ENCODE assay signal across 8 cellular contexts in genomic region chr6:150025201-150025917, GRCh38. TPM values are rescaled to one million over a fixed set of nuclear protein-coding genes. Genes with fewer than 3 reads are reported as not detected.
DNase-seq lines count a peak whose midpoint lies in the region; ATAC-seq and TF ChIP-seq lines count a peak whose summit lies in the region.

RAET1L (minus strand) TSS chr6:150025532; CDS start chr6:150025471, 61 bp downstream.

- peak within 1 kb of the TSS; percentile 60 for H2AFZ ChIP-seq in IMR-90 (replicated peaks; ENCODE audit: low read length, poor library complexity)

- H2BK120ac ChIP-seq in IMR-90 (ENCODE audit: low read depth, low read length): no peak within 1 kb of the TSS

- H3K4ac ChIP-seq in IMR-90 (ENCODE audit: low read depth, low read length): no peak within 1 kb of the TSS

- dilution Hi-C loops in IMR-90 (cut with HindIII; ENCODE audit: low sequenced_read_pairs, unreplicated experiment): no loop called here

- TF ChIP-seq RAD21 in IMR-90 (IDR thresholded peaks at IDR 0.05; ENCODE audit: low read length): no peak

- H2BK15ac ChIP-seq in IMR-90 (ENCODE audit: low read depth, low read length): no peak within 1 kb of the TSS

- no peak within 1 kb of the TSS for H2BK5ac ChIP-seq in IMR-90 (ENCODE audit: low read depth, low read length, poor library complexity, severe bottlenecking)

- peak; percentile 83 for DNase-seq in AG20443 (ENCODE audit: low spot score)
- peak; percentile 45 for DNase-seq in IMR-90
- DNase-seq in NCI-H345 treated with DMSO at 0.1 percent for 48 hours (lab: John Stamatoyannopoulos, UW; ENCODE audit: unreplicated experiment): no peak
- DNase-seq in epidermal melanocyte (ENCODE audit: insufficient read length, low spot score): no peak

- no peak within 1 kb of the TSS for H3K27ac Mint-ChIP-seq in dendritic cell treated with granulocyte-macrophage colony-stimulating factor and Interleukin-4, amounts not matched to agents 40 ng/mL and 50 ng/mL, for 4 days

- no peak within 1 kb of the TSS for H4K91ac ChIP-seq in IMR-90 (ENCODE audit: insufficient read depth, low read depth, low read length)

- H3K4me1 ChIP-seq in IMR-90 (ENCODE audit: control insufficient read depth, insufficient read depth, low read length): peaks cover 3% of the 10 kb centered on the region; the same call in 1 of the 2 replicates
- peaks cover 0 to 14% of the 10 kb centered on the region in 2 donors for H3K4me1 ChIP-seq in muscle layer of duodenum (ENCODE audit: control insufficient read depth in 1 of 2, insufficient read depth in 2 of 2, low read length in 2 of 2)

- BruUV-seq in IMR-90 (replicated peaks; lab: Mats Ljungman, UMichigan): no TSS peak

- H3K36me3 ChIP-seq in IMR-90 (ENCODE audit: control insufficient read depth, insufficient read depth, low read length): no peaks in the 10 kb centered on the region
- H3K36me3 ChIP-seq in muscle layer of duodenum (ENCODE audit: control insufficient read depth in 1 of 2, insufficient read depth in 2 of 2, low read length in 2 of 2): no peaks in the 10 kb centered on the region

- no peak within 1 kb of the TSS for H4K5ac ChIP-seq in IMR-90 (ENCODE audit: low read depth, low read length)

- no peaks in the 10 kb centered on the region for H3K9me3 Mint-ChIP-seq in dendritic cell treated with granulocyte-macrophage colony-stimulating factor and Interleukin-4, amounts not matched to agents 40 ng/mL and 50 ng/mL, for 4 days

- H3K4me2 ChIP-seq in IMR-90 (ENCODE audit: low read depth, low read length): peak within 1 kb of the TSS; percentile 89

- POLR2A ChIA-PET in IMR-90 (lab: Charles Lee; ENCODE audit: unreplicated experiment): no interaction called here

- peaks cover 68% of the 10 kb centered on the region for H3K27me3 ChIP-seq in IMR-90 (ENCODE audit: control insufficient read depth, insufficient read depth, low read length)
- peaks cover 26% of the 10 kb centered on the region for H3K27me3 ChIP-seq in muscle layer of duodenum (ENCODE audit: low read depth, low read length)

- H2AK9ac ChIP-seq in IMR-90 (replicated peaks; ENCODE audit: low read depth, low read length, poor library complexity): peak within 1 kb of the TSS; percentile 68

- H4K20me1 ChIP-seq in IMR-90 (ENCODE audit: insufficient read depth, low read length): no peaks in the 10 kb centered on the region

- peaks cover 9% of the 10 kb centered on the region for H3K4me1 Mint-ChIP-seq in dendritic cell treated with granulocyte-macrophage colony-stimulating factor and Interleukin-4, amounts not matched to agents 40 ng/mL and 50 ng/mL, for 4 days (ENCODE audit: low read depth)

- peaks cover 68% of the 10 kb centered on the region for H3K27me3 Mint-ChIP-seq in dendritic cell treated with granulocyte-macrophage colony-stimulating factor and Interleukin-4, amounts not matched to agents 40 ng/mL and 50 ng/mL, for 4 days

- no peak within 1 kb of the TSS for H3K56ac ChIP-seq in IMR-90 (ENCODE audit: extremely low read depth, insufficient read depth, low read length)

- no peak within 1 kb of the TSS for H3K23ac ChIP-seq in IMR-90 (ENCODE audit: low read depth, low read length)

- peak within 1 kb of the TSS; percentile 28 for H3K4me3 Mint-ChIP-seq in dendritic cell treated with granulocyte-macrophage colony-stimulating factor and Interleukin-4, amounts not matched to agents 40 ng/mL and 50 ng/mL, for 4 days

- no peak within 1 kb of the TSS for H3K18ac ChIP-seq in IMR-90 (ENCODE audit: low read depth, low read length)

- no peak for TF ChIP-seq CTCF in IMR-90 (conservative IDR thresholded peaks at IDR 0.05; ENCODE audit: low read depth, low read length)

- H3K36me3 Mint-ChIP-seq in dendritic cell treated with granulocyte-macrophage colony-stimulating factor and Interleukin-4, amounts not matched to agents 40 ng/mL and 50 ng/mL, for 4 days (ENCODE audit: low read depth): no peaks in the 10 kb centered on the region

- H3K14ac ChIP-seq in IMR-90 (replicated peaks; ENCODE audit: low read depth, low read length): no peak within 1 kb of the TSS

- H3K4me3 ChIP-seq in IMR-90 (ENCODE audit: insufficient read depth, low read depth, low read length): peak within 1 kb of the TSS; percentile 15; the same call in 1 of the 2 replicates
- peak within 1 kb of the TSS; percentile 16 to 50 for H3K4me3 ChIP-seq in muscle layer of duodenum (ENCODE audit: low read depth in 1 of 2, low read length in 2 of 2)

- H2AK5ac ChIP-seq in IMR-90 (ENCODE audit: low read depth, low read length): no peak within 1 kb of the TSS

- H3K27ac ChIP-seq in IMR-90 (ENCODE audit: insufficient read depth, low read length) (no peak within 1 kb of the TSS), muscle layer of duodenum (ENCODE audit: low read length) (no peak within 1 kb of the TSS)

- CTCF ChIA-PET in IMR-90 (lab: Yijun Ruan, JAX): interaction anchor here (0.8 kb wide), 1 partner anchor 9 kb away, joined by 3 read pairs; no protein-coding TSS in a partner anchor

- ATAC-seq in IMR-90 (ENCODE audit: low read depth) (peak; percentile 78), HG02571 (IDR thresholded peaks at IDR 0.05; ENCODE audit: unreplicated experiment) (no peak), HG03135 (IDR thresholded peaks at IDR 0.05; ENCODE audit: unreplicated experiment) (no peak)

- in situ Hi-C loops in IMR-90 (cut with MboI; ENCODE audit: low sequenced_read_pairs): no loop called here

- H3K9me1 ChIP-seq in IMR-90 (ENCODE audit: insufficient read depth, low read length): no peaks in the 10 kb centered on the region

- H3K9ac ChIP-seq in IMR-90 (ENCODE audit: low read depth, low read length): no peak within 1 kb of the TSS

- WGBS in IMR-90 (ENCODE audit: extremely low coverage in 2 of 2, insufficient read length in 1 of 2), 2 experiments: 8% methylated on average over 10 of the region's 36 CpGs; no CpG with 5 or more reads in 1 of the 2 experiments

- intact Hi-C loops in IMR-90 (cut with micrococcal nuclease): no loop called here
- intact Hi-C loops in dendritic cell treated with granulocyte-macrophage colony-stimulating factor and Interleukin-4, amounts not matched to agents 40 ng/mL and 50 ng/mL, for 4 days (cut with micrococcal nuclease): no loop called here

- no peaks in the 10 kb centered on the region for H3K9me3 ChIP-seq in IMR-90 (ENCODE audit: control insufficient read depth, insufficient read depth, low read length)
- no peaks in the 10 kb centered on the region for H3K9me3 ChIP-seq in muscle layer of duodenum (ENCODE audit: control insufficient read depth in 1 of 2, low read length in 2 of 2)

- no peak within 1 kb of the TSS for H2BK20ac ChIP-seq in IMR-90 (ENCODE audit: low read depth, low read length)

- no peak for TF ChIP-seq POLR2A in IMR-90 (IDR thresholded peaks at IDR 0.05; ENCODE audit: low read depth, low read length)

- H3K79me1 ChIP-seq in IMR-90 (ENCODE audit: low read depth in 1 of 2, low read length in 2 of 2): no peaks in the 10 kb centered on the region

- no peak within 1 kb of the TSS for H4K8ac ChIP-seq in IMR-90 (ENCODE audit: low read depth in 2 of 2, low read length in 2 of 2)

TF ChIP-seq in IMR-90, 13 proteins besides CTCF, POLR2A, EP300 and RAD21:
- TF ChIP-seq FOS (IDR thresholded peaks at IDR 0.05; ENCODE audit: low read depth, low read length) (0 out of 2 replicates have a peak, but pooled peaks have one; percentile 9), ELK1 (IDR thresholded peaks at IDR 0.05; ENCODE audit: borderline replicate concordance, low read depth, low read length) (no peak), BHLHE40 (IDR thresholded peaks at IDR 0.05; ENCODE audit: low read depth, low read length) (no peak), MXI1 (IDR thresholded peaks at IDR 0.05; ENCODE audit: borderline replicate concordance, low read depth, low read length) (no peak)

RNA-seq across cellular contexts. Expression of gene RAET1L, which starts in this region (rescaled TPM):
- total RNA-seq in IMR-90 (2012; rRNA removed): not detected in 2 replicates
- not detected in 2 replicates for polyA plus RNA-seq in IMR-90 (2012; rRNA removed)
- not detected in 2 replicates for polyA plus RNA-seq in IMR-90 (2012; cell fraction: cytosol; rRNA removed)
- polyA plus RNA-seq in IMR-90 (2012; cell fraction: nucleus; rRNA removed; ENCODE audit: low replicate concordance): not detected in 2 replicates

Comparison
In these comparisons a context has a peak if more than half of its experiments do, and no peak if none do; other contexts are left out.
1. Peak in DNase-seq, ATAC-seq, H3K4me3 ChIP-seq and H3K4me2 ChIP-seq in IMR-90; RNA of the gene not detected or under 1 TPM.